Comparison of ENCODE assay signal across 15 cellular contexts in the genomic region with DNA sequence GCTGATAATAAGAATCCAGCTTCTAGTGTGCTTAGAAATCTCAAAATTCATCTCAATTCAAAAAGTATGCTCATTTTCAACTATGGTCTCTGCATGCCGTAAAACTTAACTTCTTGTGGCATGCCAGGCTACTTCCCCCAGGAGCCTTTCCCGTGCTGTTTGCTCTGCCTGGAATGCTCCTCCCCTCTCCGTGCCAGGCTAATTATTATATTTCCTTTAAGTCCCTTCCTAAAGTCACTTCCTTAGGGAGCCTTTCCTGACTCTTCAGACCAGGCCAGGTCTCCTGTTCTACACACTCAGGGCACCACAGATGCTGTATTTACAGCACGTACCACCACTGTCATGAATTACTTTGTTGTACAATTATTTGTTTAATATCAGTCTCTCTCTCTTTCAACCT.
"Had no signal": no experiment of that assay in that cellular context is flagged by ENCODE, and none has a peak within 500 bp of the region (broad histone marks: within the 10 kb centered on the region; RNA-seq: fewer than 3 reads in every experiment).

No MANE protein-coding gene starts in this region.

- H3K27ac Mint-ChIP-seq: activated naive CD4-positive, alpha-beta T cell treated with anti-CD3 and anti-CD28 coated beads, Interleukin-2, amount 10 ng/mL, durations not matched to agents 7 days and 5 days; dendritic cell treated with granulocyte-macrophage colony-stimulating factor and Interleukin-4, amounts not matched to agents 40 ng/mL and 50 ng/mL, for 4 days; stimulated activated effector memory CD8-positive, alpha-beta T cell treated with anti-CD3 and anti-CD28 coated beads, Interleukin-12 subunit alpha, Interleukin-12 subunit beta, amount 100 ng/mL, for 72 hours had no signal

- H3K36me3 Mint-ChIP-seq: activated naive CD4-positive, alpha-beta T cell treated with anti-CD3 and anti-CD28 coated beads, Interleukin-2, amount 10 ng/mL, durations not matched to agents 7 days and 5 days; naive B cell; stimulated activated effector memory CD8-positive, alpha-beta T cell treated with anti-CD3 and anti-CD28 coated beads, Interleukin-12 subunit alpha, Interleukin-12 subunit beta, amount 100 ng/mL, for 72 hours had no signal

- H3K4me3 Mint-ChIP-seq: activated CD8-positive, alpha-beta T cell treated with anti-CD3 and anti-CD28 coated beads for 36 hours; activated naive CD4-positive, alpha-beta T cell treated with anti-CD3 and anti-CD28 coated beads, Interleukin-2, amount 10 ng/mL, durations not matched to agents 7 days and 5 days; dendritic cell treated with granulocyte-macrophage colony-stimulating factor and Interleukin-4, amounts not matched to agents 40 ng/mL and 50 ng/mL, for 4 days; naive B cell had no signal

- H3K9me3 Mint-ChIP-seq: activated CD8-positive, alpha-beta T cell treated with anti-CD3 and anti-CD28 coated beads for 36 hours; activated naive CD4-positive, alpha-beta T cell treated with anti-CD3 and anti-CD28 coated beads, Interleukin-2, amount 10 ng/mL, durations not matched to agents 7 days and 5 days; dendritic cell treated with granulocyte-macrophage colony-stimulating factor and Interleukin-4, amounts not matched to agents 40 ng/mL and 50 ng/mL, for 4 days; stimulated activated effector memory CD8-positive, alpha-beta T cell treated with anti-CD3 and anti-CD28 coated beads, Interleukin-12 subunit alpha, Interleukin-12 subunit beta, amount 100 ng/mL, for 72 hours had no signal

- ATAC-seq: lower lobe of right lung had no signal

- H3K36me3 ChIP-seq: brain microvascular endothelial cell, lower lobe of right lung, neutrophil had no signal

- H3K27ac ChIP-seq: brain microvascular endothelial cell, lower lobe of right lung, neutrophil, VCaP had no signal

- H3K4me3 ChIP-seq: lower lobe of right lung had no signal

- H3K9me3 ChIP-seq: lower lobe of right lung, neutrophil had no signal

- DNase-seq: activated CD8-positive, alpha-beta memory T cell treated with anti-CD3 and anti-CD28 coated beads, Interleukin-2, amount 50 U/mL, for 4 hours; activated naive CD4-positive, alpha-beta T cell treated with anti-CD3 and anti-CD28 coated beads, Interleukin-2, amount 10 ng/mL, durations not matched to agents 7 days and 5 days; amygdala; brain microvascular endothelial cell; hippocampal formation; lower lobe of right lung; midbrain; naive B cell; T1000; trophoblast cell had no signal

- H3K27me3 Mint-ChIP-seq: activated CD8-positive, alpha-beta T cell treated with anti-CD3 and anti-CD28 coated beads for 36 hours; dendritic cell treated with granulocyte-macrophage colony-stimulating factor and Interleukin-4, amounts not matched to agents 40 ng/mL and 50 ng/mL, for 4 days; naive B cell had no signal

- H3K27me3 ChIP-seq: brain microvascular endothelial cell, neutrophil had no signal
